In genomic region chr19:3790209-3790734, GRCh38 we compare ENCODE assay signal across 36 cellular contexts. TPM values are rescaled to one million over a fixed set of nuclear protein-coding genes. Genes with fewer than 3 reads are reported as not detected.
"Had no signal": no experiment of that assay in that cellular context is flagged by ENCODE, and none has a peak within 500 bp of the region (broad histone marks: within the 10 kb centered on the region; RNA-seq: fewer than 3 reads in every experiment).

No MANE protein-coding gene starts in this region.

- H3K27me3 ChIP-seq: body of pancreas, right atrium auricular region, thyroid gland had no signal

- H3K36me3 ChIP-seq: colonic mucosa, gastrocnemius medialis, right atrium auricular region, stomach, thyroid gland, upper lobe of left lung, vagina had no signal

- ATAC-seq: activated CD4-positive, alpha-beta T cell treated with anti-CD3 and anti-CD28 coated beads for 36 hours; body of pancreas; gastrocnemius medialis; left cardiac atrium; left ventricle myocardium superior; stimulated activated naive B cell treated with anti-CD40 and anti-IgM and Interleukin-4, amounts not matched to agents 10 μg/mL and 1 μg/mL and 100 μg/mL, for 72 hours had no signal

- H3K27me3 Mint-ChIP-seq: activated CD4-positive, alpha-beta T cell treated with anti-CD3 and anti-CD28 coated beads for 36 hours; activated naive CD8-positive, alpha-beta T cell had no signal

- H3K27ac Mint-ChIP-seq: activated CD4-positive, alpha-beta T cell treated with anti-CD3 and anti-CD28 coated beads for 36 hours; activated naive CD8-positive, alpha-beta T cell; stimulated activated naive B cell treated with anti-CD40 and anti-IgM and Interleukin-4, amounts not matched to agents 10 μg/mL and 1 μg/mL and 100 μg/mL, for 72 hours had no signal

- H3K79me2 ChIP-seq: hepatocyte, parathyroid adenoma had no signal

- DNase-seq: activated CD4-positive, alpha-beta T cell treated with anti-CD3 and anti-CD28 coated beads for 36 hours; activated CD4-positive, CD25-positive, alpha-beta regulatory T cell; activated effector memory CD4-positive, alpha-beta T cell treated with Interleukin-2 at 50 U/mL for 16 hours; activated naive CD4-positive, alpha-beta T cell treated with Interleukin-2 at 50 U/mL for 16 hours; anterior cingulate cortex; body of pancreas; cerebellar nuclear complex; colonic mucosa; dorsolateral prefrontal cortex; effector memory CD4-positive, alpha-beta T cell; erythroblast; gastrocnemius medialis; glutamatergic neuron; left cardiac atrium; left ventricle myocardium superior; nucleus accumbens; stimulated activated CD4-positive, alpha-beta T cell treated with anti-CD3 and anti-CD28 coated beads, Interleukin-1b, Interleukin-23, amount 100 ng/mL, for 48 hours; stimulated activated CD4-positive, alpha-beta T cell treated with anti-CD3 and anti-CD28 coated beads, Interleukin-4, amount 100 ng/mL, for 4 hours; stimulated activated CD8-positive, alpha-beta memory T cell treated with anti-CD3 and anti-CD28 coated beads, Interleukin-4, amount 100 ng/mL, for 48 hours; stimulated activated naive B cell treated with anti-CD40 and anti-IgM and Interleukin-4, amounts not matched to agents 10 μg/mL and 1 μg/mL and 100 μg/mL, for 72 hours; stomach; T-helper 2 cell; thyroid gland; upper lobe of left lung had no signal

- H3K4me1 Mint-ChIP-seq: activated CD4-positive, alpha-beta T cell treated with anti-CD3 and anti-CD28 coated beads for 36 hours had no signal

- H3K4me1 ChIP-seq: colonic mucosa, gastrocnemius medialis, parathyroid adenoma had no signal

- H3K4me2 ChIP-seq: hepatocyte, smooth muscle cell had no signal

- H2AFZ ChIP-seq: hepatocyte, parathyroid adenoma had no signal

- H3K27ac ChIP-seq: body of pancreas, colonic mucosa, dorsolateral prefrontal cortex, gastrocnemius medialis, hepatocyte, parathyroid adenoma, right atrium auricular region, stomach, thyroid gland, upper lobe of left lung, vagina had no signal

- H3K9me3 ChIP-seq: body of pancreas, colonic mucosa, gastrocnemius medialis, thyroid gland, upper lobe of left lung, vagina had no signal

- H3K4me3 ChIP-seq: body of pancreas, colonic mucosa, dorsolateral prefrontal cortex, gastrocnemius medialis, hepatocyte, right atrium auricular region, smooth muscle cell, stomach, thyroid gland, upper lobe of left lung, vagina had no signal

- H3K4me3 Mint-ChIP-seq: activated CD4-positive, alpha-beta T cell treated with anti-CD3 and anti-CD28 coated beads for 36 hours; activated naive CD8-positive, alpha-beta T cell; stimulated activated naive B cell treated with anti-CD40 and anti-IgM and Interleukin-4, amounts not matched to agents 10 μg/mL and 1 μg/mL and 100 μg/mL, for 72 hours had no signal

RNA-seq across cellular contexts. Expression of gene MATK, which starts 4.1 kb away (rescaled TPM):
- total RNA-seq: hepatocyte, smooth muscle cell had no signal
- polyA plus RNA-seq: smooth muscle cell had no signal

RNA-seq across cellular contexts. Expression of gene RAX2, which starts 18.2 kb away (rescaled TPM):
- total RNA-seq: activated CD4-positive, alpha-beta T cell treated with anti-CD3 and anti-CD28 coated beads for 36 hours; body of pancreas; colonic mucosa; gastrocnemius medialis; hepatocyte; left cardiac atrium; left ventricle myocardium superior; lung microvascular endothelial cell; mucosa of gallbladder; pulmonary artery endothelial cell; right atrium auricular region; smooth muscle cell; stomach; thyroid gland; upper lobe of left lung; vagina had no signal
- polyA plus RNA-seq: adipose tissue, keratinocyte, neural cell, smooth muscle cell, stomach had no signal
